ENCODE assay signal across 33 cellular contexts in genomic region chr11:65865550-65866172, GRCh38. TPM values are rescaled to one million over a fixed set of nuclear protein-coding genes. Genes with fewer than 3 reads are reported as not detected.
A peak's percentile ranks its signal among the peaks of the same experiment; 100 is the strongest.
DNase-seq lines count a peak whose midpoint lies in the region; ATAC-seq and TF ChIP-seq lines count a peak whose summit lies in the region.
"Had no signal": no experiment of that assay in that cellular context is flagged by ENCODE, and none has a peak within 500 bp of the region (broad histone marks: within the 10 kb centered on the region; RNA-seq: fewer than 3 reads in every experiment).

No MANE protein-coding gene starts in this region.

- H3K36me3 ChIP-seq in neural cell (ENCODE audit: insufficient read depth, low read length), result no peaks in the 10 kb centered on the region

- H3K4me3 ChIP-seq in neural cell (ENCODE audit: low read length), result no peak overlapping the region
- H3K4me3 ChIP-seq: BLaER1, pancreas, Peyer's patch, SJCRH30, skin epidermis, testis had no signal

- no peak overlapping the region for H3K4me3 Mint-ChIP-seq in natural killer cell treated with Interleukin-12 subunit alpha and Interleukin-12 subunit beta and Interleukin-15 and Interleukin-18, amount 100 ng/mL, for 72 hours
- no peak overlapping the region for H3K4me3 Mint-ChIP-seq in natural killer cell
- no peak overlapping the region for H3K4me3 Mint-ChIP-seq in chondrocyte (ENCODE audit: unreplicated experiment)
- H3K4me3 Mint-ChIP-seq: activated T-cell treated with anti-CD3 and anti-CD28 coated beads, Interleukin-2, amount 50 U/mL, for 4 hours; dendritic cell treated with granulocyte-macrophage colony-stimulating factor and Interleukin-4, amounts not matched to agents 40 ng/mL and 50 ng/mL, for 4 days; IgD-negative memory B cell; immature natural killer cell had no signal

- no peak for TF ChIP-seq RAD21 in neural cell (conservative IDR thresholded peaks at IDR 0.05)

- DNase-seq in natural killer cell treated with Interleukin-12 subunit alpha and Interleukin-12 subunit beta and Interleukin-15 and Interleukin-18, amount 100 ng/mL, for 72 hours (ENCODE audit: low spot score), result peak; percentile 35
- no peak for DNase-seq in natural killer cell
- DNase-seq in chondrocyte (ENCODE audit: low spot score), result peak; percentile 68
- DNase-seq in GM19238 (ENCODE audit: insufficient read length, low spot score), result no peak
- DNase-seq: activated CD4-positive, alpha-beta T cell treated with anti-CD3 and anti-CD28 coated beads for 48 hours; activated gamma-delta T cell treated with Interleukin-2 at 50 U/mL for 16 hours; activated T-cell treated with anti-CD3 and anti-CD28 coated beads, Interleukin-2, amount 50 U/mL, for 4 hours; central memory CD4-positive, alpha-beta T cell; DMS153; erythroblast; immature natural killer cell; NCI-H1048; NCI-H2107; NCI-H446; NCI-H774; Peyer's patch; SJCRH30; stimulated activated naive CD8-positive, alpha-beta T cell treated with anti-CD3 and anti-CD28 coated beads, Interleukin-15, Interleukin-2, amounts not matched to agents 100 U/mL and 50 U/mL, for 24 hours; SW 1271; T-helper 9 cell; testis had no signal

- H3K4me2 ChIP-seq in neural cell (ENCODE audit: low read length), result no peak overlapping the region
- H3K4me2 ChIP-seq: BLaER1 had no signal

- H3F3A ChIP-seq in neural cell (ENCODE audit: insufficient read depth, low read length, poor library complexity, severe bottlenecking), result no peaks in the 10 kb centered on the region

- no peak for ATAC-seq in natural killer cell treated with Interleukin-12 subunit alpha and Interleukin-12 subunit beta and Interleukin-15 and Interleukin-18, amount 100 ng/mL, for 72 hours
- ATAC-seq in natural killer cell, result no peak
- no peak for ATAC-seq in GM18867 (IDR thresholded peaks at IDR 0.05; ENCODE audit: unreplicated experiment)
- no peak for ATAC-seq in GM21737 (IDR thresholded peaks at IDR 0.05; ENCODE audit: unreplicated experiment)
- ATAC-seq: activated T-cell treated with anti-CD3 and anti-CD28 coated beads, Interleukin-2, amount 50 U/mL, for 4 hours; HCT116; left lobe of liver; pancreas; stimulated activated naive CD8-positive, alpha-beta T cell treated with anti-CD3 and anti-CD28 coated beads, Interleukin-15, Interleukin-2, amounts not matched to agents 100 U/mL and 50 U/mL, for 24 hours had no signal

- H3K27ac ChIP-seq in neural cell (ENCODE audit: low read length), result no peak overlapping the region
- H3K27ac ChIP-seq: BLaER1, pancreas, Peyer's patch, SJCRH30, skin epidermis, testis, VCaP had no signal

- H3K9ac ChIP-seq in neural cell (ENCODE audit: low read length), result no peak overlapping the region
- H3K9ac ChIP-seq: BLaER1 had no signal

- no peak overlapping the region for H3K27ac Mint-ChIP-seq in natural killer cell treated with Interleukin-12 subunit alpha and Interleukin-12 subunit beta and Interleukin-15 and Interleukin-18, amount 100 ng/mL, for 72 hours
- H3K27ac Mint-ChIP-seq in natural killer cell (no peak overlapping the region), chondrocyte (ENCODE audit: unreplicated experiment) (peak overlapping the region; percentile 71)
- H3K27ac Mint-ChIP-seq: dendritic cell treated with granulocyte-macrophage colony-stimulating factor and Interleukin-4, amounts not matched to agents 40 ng/mL and 50 ng/mL, for 4 days had no signal

- H3K27me3 ChIP-seq in neural cell (ENCODE audit: insufficient read depth, low read depth, low read length), result no peaks in the 10 kb centered on the region
- H3K27me3 ChIP-seq: pancreas, Peyer's patch, SJCRH30, testis had no signal

- H3K9me3 Mint-ChIP-seq in natural killer cell treated with Interleukin-12 subunit alpha and Interleukin-12 subunit beta and Interleukin-15 and Interleukin-18, amount 100 ng/mL, for 72 hours, result no peaks in the 10 kb centered on the region
- H3K9me3 Mint-ChIP-seq in natural killer cell, result no peaks in the 10 kb centered on the region
- H3K9me3 Mint-ChIP-seq in chondrocyte (ENCODE audit: low read depth), result no peaks in the 10 kb centered on the region
- H3K9me3 Mint-ChIP-seq: activated T-cell treated with anti-CD3 and anti-CD28 coated beads, Interleukin-2, amount 50 U/mL, for 4 hours; dendritic cell treated with granulocyte-macrophage colony-stimulating factor and Interleukin-4, amounts not matched to agents 40 ng/mL and 50 ng/mL, for 4 days; IgD-negative memory B cell; immature natural killer cell had no signal

- H3K9me2 ChIP-seq in neural cell (ENCODE audit: insufficient read depth, low read length), result no peaks in the 10 kb centered on the region

- H4K20me1 ChIP-seq in neural cell (ENCODE audit: insufficient read depth), result no peaks in the 10 kb centered on the region

- H3K79me2 ChIP-seq in neural cell (replicated peaks; ENCODE audit: insufficient read depth, low read length), result peaks cover 15% of the 10 kb centered on the region

- intact Hi-C loops in natural killer cell (cut with micrococcal nuclease), result no loop called here

- TF ChIP-seq EP300 in neural cell (conservative IDR thresholded peaks at IDR 0.05; ENCODE audit: poor library complexity, severe bottlenecking), result no peak

- peaks cover 5% of the 10 kb centered on the region for H3K36me3 Mint-ChIP-seq in natural killer cell treated with Interleukin-12 subunit alpha and Interleukin-12 subunit beta and Interleukin-15 and Interleukin-18, amount 100 ng/mL, for 72 hours
- no peaks in the 10 kb centered on the region for H3K36me3 Mint-ChIP-seq in natural killer cell
- peaks cover 26% of the 10 kb centered on the region for H3K36me3 Mint-ChIP-seq in chondrocyte (ENCODE audit: low read depth)

- H3K9me3 ChIP-seq in neural cell (ENCODE audit: low read length), result no peaks in the 10 kb centered on the region
- H3K9me3 ChIP-seq: BLaER1, pancreas, Peyer's patch, SJCRH30, testis had no signal

- TF ChIP-seq CTCF in natural killer cell (IDR thresholded peaks at IDR 0.05) (no peak), chondrocyte (IDR thresholded peaks at IDR 0.05) (no peak), neural cell (IDR thresholded peaks at IDR 0.05; ENCODE audit: poor library complexity, severe bottlenecking) (no peak)

- no peak overlapping the region for H2AFZ ChIP-seq in neural cell (ENCODE audit: low read depth, low read length)

- H3K4me1 Mint-ChIP-seq in natural killer cell treated with Interleukin-12 subunit alpha and Interleukin-12 subunit beta and Interleukin-15 and Interleukin-18, amount 100 ng/mL, for 72 hours (ENCODE audit: low read depth in 2 of 2), result peaks cover 24 to 29% of the 10 kb centered on the region in 2 donors
- H3K4me1 Mint-ChIP-seq in natural killer cell, result peaks cover 16 to 39% of the 10 kb centered on the region in 2 donors
- peaks cover 49% of the 10 kb centered on the region for H3K4me1 Mint-ChIP-seq in chondrocyte (ENCODE audit: low read depth)

- no peaks in the 10 kb centered on the region for H3K27me3 Mint-ChIP-seq in natural killer cell treated with Interleukin-12 subunit alpha and Interleukin-12 subunit beta and Interleukin-15 and Interleukin-18, amount 100 ng/mL, for 72 hours
- H3K27me3 Mint-ChIP-seq in natural killer cell (ENCODE audit: low read depth in 2 of 2) (no peaks in the 10 kb centered on the region), chondrocyte (ENCODE audit: low read depth) (no peaks in the 10 kb centered on the region)
- H3K27me3 Mint-ChIP-seq: IgD-negative memory B cell had no signal

TF ChIP-seq in neural cell, 6 proteins besides CTCF, POLR2A, EP300 and RAD21:
- TF ChIP-seq POLR2AphosphoS5 (IDR thresholded peaks at IDR 0.05) (peak; percentile 11), MXI1 (conservative IDR thresholded peaks at IDR 0.05; ENCODE audit: poor library complexity, severe bottlenecking) (no peak), TAF1 (IDR thresholded peaks at IDR 0.05; ENCODE audit: low read depth) (no peak)
TF ChIP-seq in neural cell: peak in this region for 1.

RNA-seq across cellular contexts. Expression of gene MUS81, which starts 5.4 kb away (rescaled TPM):
- 100 to 1,000 TPM in 1 of 2 donors, 10 to 100 TPM in 1; 85.7 to 109 TPM for total RNA-seq in natural killer cell treated with Interleukin-12 subunit alpha and Interleukin-12 subunit beta and Interleukin-15 and Interleukin-18, amount 100 ng/mL, for 72 hours
- total RNA-seq in natural killer cell, result 10 to 100 TPM; 71.6 to 93.4 (median 73.6) TPM
- total RNA-seq in chondrocyte, result 55.7 to 68.4 TPM (median 66.3 TPM) in 3 replicates
- 183 and 211 TPM in 2 replicates for polyA plus RNA-seq in neural cell
- 84.5 and 103 TPM in 2 replicates for polyA minus RNA-seq in neural cell

RNA-seq across cellular contexts. Expression of gene EFEMP2, which starts 6.9 kb away (rescaled TPM):
- 10 to 100 TPM in 1 of 2 donors, 1 to 10 TPM in 1; 7.5 to 10.6 TPM for total RNA-seq in natural killer cell treated with Interleukin-12 subunit alpha and Interleukin-12 subunit beta and Interleukin-15 and Interleukin-18, amount 100 ng/mL, for 72 hours
- total RNA-seq in natural killer cell (10 to 100 TPM in 1 of 3 donors, 1 to 10 TPM in 2; 6.1 to 13.0 (median 9.8) TPM), chondrocyte (174 to 310 TPM (median 290 TPM) in 3 replicates)
- polyA plus RNA-seq in neural cell, result 0.50 and 0.67 TPM in 2 replicates
- polyA minus RNA-seq in neural cell, result 0.49 TPM in 1 of 2 replicates, not detected in the other

RNA-seq across cellular contexts. Expression of gene CFL1, which starts 7.7 kb away (rescaled TPM):
- 1,000 to 10,000 TPM; 1,401 to 1,644 TPM for total RNA-seq in natural killer cell treated with Interleukin-12 subunit alpha and Interleukin-12 subunit beta and Interleukin-15 and Interleukin-18, amount 100 ng/mL, for 72 hours
- total RNA-seq in natural killer cell, result 1,000 to 10,000 TPM; 1,035 to 1,220 (median 1,095) TPM
- 850 to 1,236 TPM (median 1,222 TPM) in 3 replicates for total RNA-seq in chondrocyte
- polyA plus RNA-seq in neural cell, result 1,633 and 1,984 TPM in 2 replicates
- 790 and 797 TPM in 2 replicates for polyA minus RNA-seq in neural cell

RNA-seq across cellular contexts. Expression of gene CTSW, which starts 14.0 kb away (rescaled TPM):
- 100 to 1,000 TPM; 124 to 886 TPM for total RNA-seq in natural killer cell treated with Interleukin-12 subunit alpha and Interleukin-12 subunit beta and Interleukin-15 and Interleukin-18, amount 100 ng/mL, for 72 hours
- total RNA-seq in natural killer cell (1,000 to 10,000 TPM in 1 of 3 donors, 100 to 1,000 TPM in 2; 765 to 1,016 (median 976) TPM), chondrocyte (not detected in 3 replicates)
- polyA plus RNA-seq in neural cell, result not detected in 2 replicates
- polyA minus RNA-seq in neural cell, result not detected in 2 replicates
- total RNA-seq: renal cortical epithelial cell, SJCRH30 had no signal

RNA-seq across cellular contexts. Expression of gene FIBP, which starts 22.6 kb away (rescaled TPM):
- total RNA-seq in natural killer cell treated with Interleukin-12 subunit alpha and Interleukin-12 subunit beta and Interleukin-15 and Interleukin-18, amount 100 ng/mL, for 72 hours, result 100 to 1,000 TPM in 1 of 2 donors, 10 to 100 TPM in 1; 76.6 to 157 TPM
- total RNA-seq in natural killer cell, result 10 to 100 TPM; 36.5 to 47.9 (median 45.7) TPM
- total RNA-seq in chondrocyte, result 82.7 to 100 TPM (median 83.5 TPM) in 3 replicates
- 248 and 284 TPM in 2 replicates for polyA plus RNA-seq in neural cell
- polyA minus RNA-seq in neural cell, result 145 and 164 TPM in 2 replicates

Comparison
In these comparisons a context has a peak if more than half of its experiments do, and no peak if none do; other contexts are left out.
1. DNase-seq: peak in natural killer cell treated with Interleukin-12 subunit alpha and Interleukin-12 subunit beta and Interleukin-15 and Interleukin-18, amount 100 ng/mL, for 72 hours (single experiment) and chondrocyte (single experiment); none in natural killer cell (single experiment) and GM19238 (single experiment).
2. RNA of gene EFEMP2, which starts 6.9 kb away (total RNA-seq): 174 to 310 TPM in chondrocyte; 7.5 to 10.6 TPM in natural killer cell treated with Interleukin-12 subunit alpha and Interleukin-12 subunit beta and Interleukin-15 and Interleukin-18, amount 100 ng/mL, for 72 hours and 6.1 to 13.0 TPM in natural killer cell; every median in the first group is over 10 times any median in the second.